ENCODE assay signal across 1 cellular context in genomic region chr5:10167806-10168205, GRCh38.
TF ChIP-seq lines count a peak whose summit lies in the region.

No MANE protein-coding gene starts in this region.

TF ChIP-seq in K562, 482 proteins besides CTCF, POLR2A, EP300 and RAD21 (continued from another document):
- TF ChIP-seq, protein P1, sequence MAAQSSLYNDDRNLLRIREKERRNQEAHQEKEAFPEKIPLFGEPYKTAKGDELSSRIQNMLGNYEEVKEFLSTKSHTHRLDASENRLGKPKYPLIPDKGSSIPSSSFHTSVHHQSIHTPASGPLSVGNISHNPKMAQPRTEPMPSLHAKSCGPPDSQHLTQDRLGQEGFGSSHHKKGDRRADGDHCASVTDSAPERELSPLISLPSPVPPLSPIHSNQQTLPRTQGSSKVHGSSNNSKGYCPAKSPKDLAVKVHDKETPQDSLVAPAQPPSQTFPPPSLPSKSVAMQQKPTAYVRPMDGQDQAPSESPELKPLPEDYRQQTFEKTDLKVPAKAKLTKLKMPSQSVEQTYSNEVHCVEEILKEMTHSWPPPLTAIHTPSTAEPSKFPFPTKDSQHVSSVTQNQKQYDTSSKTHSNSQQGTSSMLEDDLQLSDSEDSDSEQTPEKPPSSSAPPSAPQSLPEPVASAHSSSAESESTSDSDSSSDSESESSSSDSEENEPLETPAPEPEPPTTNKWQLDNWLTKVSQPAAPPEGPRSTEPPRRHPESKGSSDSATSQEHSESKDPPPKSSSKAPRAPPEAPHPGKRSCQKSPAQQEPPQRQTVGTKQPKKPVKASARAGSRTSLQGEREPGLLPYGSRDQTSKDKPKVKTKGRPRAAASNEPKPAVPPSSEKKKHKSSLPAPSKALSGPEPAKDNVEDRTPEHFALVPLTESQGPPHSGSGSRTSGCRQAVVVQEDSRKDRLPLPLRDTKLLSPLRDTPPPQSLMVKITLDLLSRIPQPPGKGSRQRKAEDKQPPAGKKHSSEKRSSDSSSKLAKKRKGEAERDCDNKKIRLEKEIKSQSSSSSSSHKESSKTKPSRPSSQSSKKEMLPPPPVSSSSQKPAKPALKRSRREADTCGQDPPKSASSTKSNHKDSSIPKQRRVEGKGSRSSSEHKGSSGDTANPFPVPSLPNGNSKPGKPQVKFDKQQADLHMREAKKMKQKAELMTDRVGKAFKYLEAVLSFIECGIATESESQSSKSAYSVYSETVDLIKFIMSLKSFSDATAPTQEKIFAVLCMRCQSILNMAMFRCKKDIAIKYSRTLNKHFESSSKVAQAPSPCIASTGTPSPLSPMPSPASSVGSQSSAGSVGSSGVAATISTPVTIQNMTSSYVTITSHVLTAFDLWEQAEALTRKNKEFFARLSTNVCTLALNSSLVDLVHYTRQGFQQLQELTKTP (IDR thresholded peaks at IDR 0.05; ENCODE audit: low read depth in 1 of 2, partially characterized antibody in 2 of 2) = no peak
- TF ChIP-seq SOX6 (IDR thresholded peaks at IDR 0.05) = no peak
- TF ChIP-seq TFAP4 (CRISPR knock-in tag; IDR thresholded peaks at IDR 0.05; ENCODE audit: borderline replicate concordance) = no peak
- no peak for TF ChIP-seq GATAD2A (IDR thresholded peaks at IDR 0.05)
- no peak for TF ChIP-seq RHOXF2B (CRISPR knock-in tag; conservative IDR thresholded peaks at IDR 0.05)
TF ChIP-seq in K562: peak in this region for 0.
